In genomic region chr14:32825058-32825457, GRCh38 we compare ENCODE assay signal across 29 cellular contexts.
"Had no signal": no experiment of that assay in that cellular context is flagged by ENCODE, and none has a peak within 500 bp of the region (broad histone marks: within the 10 kb centered on the region; RNA-seq: fewer than 3 reads in every experiment).

No MANE protein-coding gene starts in this region.

- H3K4me1 ChIP-seq: breast epithelium, suprapubic skin had no signal

- H3K4me2 ChIP-seq: SK-N-SH had no signal

- FAIRE-seq: endothelial cell of umbilical vein, TTC549 had no signal

- ATAC-seq: activated T-helper 17 cell treated with anti-CD3 and anti-CD28 coated beads, Interleukin-2, amount 50 U/mL, for 72 hours; left ventricle myocardium superior; sciatic nerve; stimulated activated effector memory CD8-positive, alpha-beta T cell treated with anti-CD3 and anti-CD28 coated beads, Interleukin-12 subunit alpha, Interleukin-12 subunit beta, amount 100 ng/mL, for 72 hours had no signal

- H3K36me3 ChIP-seq: breast epithelium, suprapubic skin, tibial nerve had no signal

- H3K27me3 ChIP-seq: breast epithelium, heart left ventricle, suprapubic skin, tibial nerve had no signal

- H3K4me3 ChIP-seq: breast epithelium, coronary artery, heart left ventricle, skin epidermis, suprapubic skin, tibial nerve had no signal

- DNase-seq: activated CD4-positive, alpha-beta T cell treated with anti-CD3 and anti-CD28 coated beads for 48 hours; activated CD4-positive, alpha-beta T cell treated with anti-CD3 and anti-CD28 coated beads, Interleukin-2, amount 50 U/mL, for 48 hours; activated CD8-positive, alpha-beta memory T cell treated with anti-CD3 and anti-CD28 coated beads, Interleukin-2, amount 50 U/mL, for 4 hours; activated gamma-delta T cell treated with Interleukin-2 at 50 U/mL for 16 hours; activated naive CD4-positive, alpha-beta T cell treated with anti-CD3 and anti-CD28 coated beads, Interleukin-2, amount 50 U/mL, for 16 hours; activated T-cell treated with anti-CD3 and anti-CD28 coated beads, Interleukin-2, amount 50 U/mL, for 24 hours; amniotic stem cell; foreskin fibroblast; heart left ventricle; kidney glomerular epithelial cell; left ventricle myocardium superior; naive B cell; occipital lobe; SK-N-SH; stimulated activated CD4-positive, alpha-beta T cell treated with anti-CD3 and anti-CD28 coated beads, Interleukin-12 subunit alpha, Interleukin-12 subunit beta, amount 100 ng/mL, for 4 hours; stimulated activated CD4-positive, alpha-beta T cell treated with anti-CD3 and anti-CD28 coated beads, Interleukin-4, amount 100 ng/mL, for 24 hours; SW 1271; T-helper 9 cell had no signal

- H3K27ac ChIP-seq: breast epithelium, coronary artery, skin epidermis, suprapubic skin, VCaP had no signal

- H3K9me3 ChIP-seq: breast epithelium, heart left ventricle, SK-N-SH, suprapubic skin, tibial nerve had no signal
